In genomic region chr19:3257071-3257470, GRCh38 we compare ENCODE assay signal across 1 cellular context.
TF ChIP-seq lines count a peak whose summit lies in the region.

No MANE protein-coding gene starts in this region.

TF ChIP-seq in K562, 482 proteins besides CTCF, POLR2A, EP300 and RAD21:
- TF ChIP-seq, protein P1, sequence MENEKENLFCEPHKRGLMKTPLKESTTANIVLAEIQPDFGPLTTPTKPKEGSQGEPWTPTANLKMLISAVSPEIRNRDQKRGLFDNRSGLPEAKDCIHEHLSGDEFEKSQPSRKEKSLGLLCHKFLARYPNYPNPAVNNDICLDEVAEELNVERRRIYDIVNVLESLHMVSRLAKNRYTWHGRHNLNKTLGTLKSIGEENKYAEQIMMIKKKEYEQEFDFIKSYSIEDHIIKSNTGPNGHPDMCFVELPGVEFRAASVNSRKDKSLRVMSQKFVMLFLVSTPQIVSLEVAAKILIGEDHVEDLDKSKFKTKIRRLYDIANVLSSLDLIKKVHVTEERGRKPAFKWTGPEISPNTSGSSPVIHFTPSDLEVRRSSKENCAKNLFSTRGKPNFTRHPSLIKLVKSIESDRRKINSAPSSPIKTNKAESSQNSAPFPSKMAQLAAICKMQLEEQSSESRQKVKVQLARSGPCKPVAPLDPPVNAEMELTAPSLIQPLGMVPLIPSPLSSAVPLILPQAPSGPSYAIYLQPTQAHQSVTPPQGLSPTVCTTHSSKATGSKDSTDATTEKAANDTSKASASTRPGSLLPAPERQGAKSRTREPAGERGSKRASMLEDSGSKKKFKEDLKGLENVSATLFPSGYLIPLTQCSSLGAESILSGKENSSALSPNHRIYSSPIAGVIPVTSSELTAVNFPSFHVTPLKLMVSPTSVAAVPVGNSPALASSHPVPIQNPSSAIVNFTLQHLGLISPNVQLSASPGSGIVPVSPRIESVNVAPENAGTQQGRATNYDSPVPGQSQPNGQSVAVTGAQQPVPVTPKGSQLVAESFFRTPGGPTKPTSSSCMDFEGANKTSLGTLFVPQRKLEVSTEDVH (IDR thresholded peaks at IDR 0.05; ENCODE audit: low read depth, partially characterized antibody): no peak
- 0 out of 2 replicates have a peak, but pooled peaks have one; percentile 33 for TF ChIP-seq BCOR (IDR thresholded peaks at IDR 0.05)
